Comparison of ENCODE assay signal across 14 cellular contexts in genomic region chr13:40776232-40776631, GRCh38. TPM values are rescaled to one million over a fixed set of nuclear protein-coding genes. Genes with fewer than 3 reads are reported as not detected.
A peak's percentile ranks its signal among the peaks of the same experiment; 100 is the strongest.
DNase-seq lines count a peak whose midpoint lies in the region; ATAC-seq and TF ChIP-seq lines count a peak whose summit lies in the region.
"Had no signal": no experiment of that assay in that cellular context is flagged by ENCODE, and none has a peak within 500 bp of the region (broad histone marks: within the 10 kb centered on the region; RNA-seq: fewer than 3 reads in every experiment).

No MANE protein-coding gene starts in this region.

- no peak overlapping the region for H3K4me3 Mint-ChIP-seq in activated T-helper 2 cell treated with anti-CD3 and anti-CD28 coated beads, Interferon-gamma antibody, Interleukin-2, Interleukin-4, amounts not matched to agents 10 μg/mL and 5 μg/mL and 100 μg/mL, durations not matched to agents 14 hours and 24 hours and 36 hours (ENCODE audit: low read depth)
- H3K4me3 Mint-ChIP-seq in neural progenitor cell: no peak overlapping the region
- H3K4me3 Mint-ChIP-seq: endodermal cell had no signal

- TF ChIP-seq CTCF in SK-N-SH (IDR thresholded peaks at IDR 0.05) (no peak), Loucy (conservative IDR thresholded peaks at IDR 0.05; ENCODE audit: low read length) (no peak), neutrophil (IDR thresholded peaks at IDR 0.05) (no peak), neural progenitor cell (IDR thresholded peaks at IDR 0.05) (no peak)

- no peak for DNase-seq in SK-N-SH
- DNase-seq in activated T-helper 2 cell treated with anti-CD3 and anti-CD28 coated beads, Interferon-gamma antibody, Interleukin-2, Interleukin-4, amounts not matched to agents 10 μg/mL and 5 μg/mL and 100 μg/mL, durations not matched to agents 14 hours and 24 hours and 36 hours (ENCODE audit: low spot score): no peak
- no peak for DNase-seq in neural progenitor cell (ENCODE audit: low spot score)
- no peak for DNase-seq in G401 (ENCODE audit: low spot score)
- DNase-seq: Calu3, endodermal cell, NCI-H524 treated with DMSO at 0.1 percent for 48 hours, Right ventricle myocardium superior had no signal

- no peak for TF ChIP-seq RAD21 in SK-N-SH (IDR thresholded peaks at IDR 0.05; ENCODE audit: low read length)

- in situ Hi-C loops in G401 (cut with HindIII; ENCODE audit: low sequenced_read_pairs): no loop called here

- H3K9me3 Mint-ChIP-seq in activated T-helper 2 cell treated with anti-CD3 and anti-CD28 coated beads, Interferon-gamma antibody, Interleukin-2, Interleukin-4, amounts not matched to agents 10 μg/mL and 5 μg/mL and 100 μg/mL, durations not matched to agents 14 hours and 24 hours and 36 hours: no peaks in the 10 kb centered on the region
- H3K9me3 Mint-ChIP-seq in neural progenitor cell: no peaks in the 10 kb centered on the region
- H3K9me3 Mint-ChIP-seq: endodermal cell had no signal

- peaks cover 15% of the 10 kb centered on the region for H3F3A ChIP-seq in SK-N-SH (replicated peaks; ENCODE audit: insufficient read depth)
- H3F3A ChIP-seq in Loucy (ENCODE audit: low read depth): no peaks in the 10 kb centered on the region
- H3F3A ChIP-seq in neural progenitor cell (ENCODE audit: low read depth): peaks cover 6% of the 10 kb centered on the region

- intact Hi-C loops in activated T-helper 2 cell treated with anti-CD3 and anti-CD28 coated beads, Interferon-gamma antibody, Interleukin-2, Interleukin-4, amounts not matched to agents 10 μg/mL and 5 μg/mL and 100 μg/mL, durations not matched to agents 14 hours and 24 hours and 36 hours (cut with micrococcal nuclease): loop anchor here (2.0 to 10.0 kb wide), 8 partner anchors 145 to 1741 kb away; partner anchors contain the start of genes ELF1, NHLRC3, PROSER1 and RGCC

- H2AFZ ChIP-seq in SK-N-SH (ENCODE audit: low read depth) (peak overlapping the region; percentile 94), Loucy (ENCODE audit: low read length) (peak overlapping the region; percentile 77; the same call in 1 of the 2 replicates), neural progenitor cell (replicated peaks) (no peak overlapping the region)

- POLR2A ChIA-PET in SK-N-SH (lab: Yijun Ruan, JAX): no interaction called here

- H3K4me1 Mint-ChIP-seq in activated T-helper 2 cell treated with anti-CD3 and anti-CD28 coated beads, Interferon-gamma antibody, Interleukin-2, Interleukin-4, amounts not matched to agents 10 μg/mL and 5 μg/mL and 100 μg/mL, durations not matched to agents 14 hours and 24 hours and 36 hours (ENCODE audit: low read depth): peaks cover 35% of the 10 kb centered on the region
- H3K4me1 Mint-ChIP-seq in neural progenitor cell: peaks cover 2% of the 10 kb centered on the region

- TF ChIP-seq EP300 in SK-N-SH (IDR thresholded peaks at IDR 0.05; ENCODE audit: borderline replicate concordance in 1 of 2, low read depth in 1 of 2, low read length in 1 of 2): no peak

- H3K4me1 ChIP-seq in SK-N-SH (ENCODE audit: control insufficient read depth in 1 of 2, insufficient read depth in 2 of 2, low read depth in 1 of 2, low read length in 1 of 2) (peaks cover 3 to 8% of the 10 kb centered on the region in 2 experiments; a peak in 1 of 4 replicates), Loucy (ENCODE audit: insufficient read depth, low read length, poor library complexity, severe bottlenecking) (peaks cover 11% of the 10 kb centered on the region), neutrophil (ENCODE audit: control insufficient read depth in 1 of 2, insufficient read depth in 1 of 2, low read depth in 1 of 2, low read length in 1 of 2) (peaks cover 17 to 23% of the 10 kb centered on the region in 2 experiments), neural progenitor cell (no peaks in the 10 kb centered on the region)
- H3K4me1 ChIP-seq: breast epithelium had no signal

- H3K9me2 ChIP-seq in SK-N-SH: no peaks in the 10 kb centered on the region
- no peaks in the 10 kb centered on the region for H3K9me2 ChIP-seq in Loucy (replicated peaks; ENCODE audit: low read depth, low read length)

- no peaks in the 10 kb centered on the region for H3K9me3 ChIP-seq in SK-N-SH
- H3K9me3 ChIP-seq in Loucy (ENCODE audit: insufficient read depth, low read depth, low read length): no peaks in the 10 kb centered on the region
- H3K9me3 ChIP-seq in neutrophil: no peaks in the 10 kb centered on the region
- no peaks in the 10 kb centered on the region for H3K9me3 ChIP-seq in neural progenitor cell (ENCODE audit: low read depth)
- H3K9me3 ChIP-seq: breast epithelium had no signal

- H3K79me2 ChIP-seq in SK-N-SH (ENCODE audit: insufficient read depth) (no peaks in the 10 kb centered on the region), Loucy (ENCODE audit: insufficient read depth, low read length) (no peaks in the 10 kb centered on the region), neural progenitor cell (ENCODE audit: low read depth) (no peaks in the 10 kb centered on the region)

- H4K20me1 ChIP-seq in SK-N-SH (ENCODE audit: insufficient read depth): no peaks in the 10 kb centered on the region
- no peaks in the 10 kb centered on the region for H4K20me1 ChIP-seq in Loucy (ENCODE audit: insufficient read depth, low read length, poor library complexity, severe bottlenecking)
- H4K20me1 ChIP-seq in neural progenitor cell (ENCODE audit: low read depth): no peaks in the 10 kb centered on the region

- no peaks in the 10 kb centered on the region for H3K27me3 Mint-ChIP-seq in activated T-helper 2 cell treated with anti-CD3 and anti-CD28 coated beads, Interferon-gamma antibody, Interleukin-2, Interleukin-4, amounts not matched to agents 10 μg/mL and 5 μg/mL and 100 μg/mL, durations not matched to agents 14 hours and 24 hours and 36 hours (ENCODE audit: low read depth)
- peaks cover 2% of the 10 kb centered on the region for H3K27me3 Mint-ChIP-seq in neural progenitor cell (ENCODE audit: insufficient read depth, low read depth)

- H3K4me3 ChIP-seq in SK-N-SH (ENCODE audit: low read depth in 2 of 2, low read length in 1 of 2): no peak overlapping the region
- peak overlapping the region; percentile 69 for H3K4me3 ChIP-seq in Loucy (ENCODE audit: low read length, poor library complexity, severe bottlenecking)
- H3K4me3 ChIP-seq in neutrophil (ENCODE audit: low read depth in 1 of 2, low read length in 1 of 2): peak overlapping the region; percentile 36 to 48
- H3K4me3 ChIP-seq in neural progenitor cell: no peak overlapping the region
- H3K4me3 ChIP-seq: breast epithelium had no signal

- ATAC-seq in SK-N-SH treated with all-trans-retinoic acid at 6 μM for 48 hours: no peak
- no peak for ATAC-seq in HG02852 (IDR thresholded peaks at IDR 0.05; ENCODE audit: unreplicated experiment)

- H3K4me2 ChIP-seq in SK-N-SH: peak overlapping the region; percentile 61; the same call in 1 of the 2 replicates
- peak overlapping the region; percentile 71 for H3K4me2 ChIP-seq in Loucy (ENCODE audit: low read depth, low read length, poor library complexity, severe bottlenecking)
- H3K4me2 ChIP-seq in neural progenitor cell: no peak overlapping the region

- CTCF ChIA-PET in SK-N-SH (lab: Yijun Ruan, JAX): interaction anchor here (1.0 to 7.2 kb wide), 7 partner anchors 9 to 232 kb away, joined by 3 to 60 read pairs (median 4); no protein-coding TSS in a partner anchor

- H3K27me3 ChIP-seq in SK-N-SH (ENCODE audit: insufficient read depth) (no peaks in the 10 kb centered on the region), Loucy (ENCODE audit: insufficient read depth, low read length, poor library complexity, severe bottlenecking) (no peaks in the 10 kb centered on the region), neutrophil (no peaks in the 10 kb centered on the region), neural progenitor cell (no peaks in the 10 kb centered on the region)
- H3K27me3 ChIP-seq: breast epithelium had no signal

- 73% methylated on average over 7 of the region's 7 CpGs for WGBS in SK-N-SH (ENCODE audit: low lambda C conversion rate)

- peaks cover under 1% of the 10 kb centered on the region for H3K36me3 Mint-ChIP-seq in activated T-helper 2 cell treated with anti-CD3 and anti-CD28 coated beads, Interferon-gamma antibody, Interleukin-2, Interleukin-4, amounts not matched to agents 10 μg/mL and 5 μg/mL and 100 μg/mL, durations not matched to agents 14 hours and 24 hours and 36 hours (ENCODE audit: low read depth)
- no peaks in the 10 kb centered on the region for H3K36me3 Mint-ChIP-seq in neural progenitor cell

- H3K9ac ChIP-seq in SK-N-SH: no peak overlapping the region
- peak overlapping the region; percentile 14 for H3K9ac ChIP-seq in Loucy (ENCODE audit: low read depth, low read length, poor library complexity, severe bottlenecking)
- no peak overlapping the region for H3K9ac ChIP-seq in neural progenitor cell

- H3K27ac Mint-ChIP-seq in activated T-helper 2 cell treated with anti-CD3 and anti-CD28 coated beads, Interferon-gamma antibody, Interleukin-2, Interleukin-4, amounts not matched to agents 10 μg/mL and 5 μg/mL and 100 μg/mL, durations not matched to agents 14 hours and 24 hours and 36 hours: peak overlapping the region; percentile 99
- no peak overlapping the region for H3K27ac Mint-ChIP-seq in neural progenitor cell
- H3K27ac Mint-ChIP-seq: endodermal cell had no signal

- peak overlapping the region in 1 of 2 experiments; percentile 63; a peak in 2 of 4 replicates for H3K27ac ChIP-seq in SK-N-SH (ENCODE audit: low read depth in 2 of 2, low read length in 1 of 2)
- H3K27ac ChIP-seq in neutrophil: peak overlapping the region; percentile 76
- no peak overlapping the region for H3K27ac ChIP-seq in neural progenitor cell
- H3K27ac ChIP-seq: 22Rv1 had no signal

- no peaks in the 10 kb centered on the region for H3K36me3 ChIP-seq in SK-N-SH (replicated peaks in 1 of 2; ENCODE audit: control insufficient read depth in 1 of 2, insufficient read depth in 2 of 2, low read length in 1 of 2)
- no peaks in the 10 kb centered on the region for H3K36me3 ChIP-seq in Loucy (ENCODE audit: insufficient read depth, low read length)
- H3K36me3 ChIP-seq in neutrophil: no peaks in the 10 kb centered on the region
- H3K36me3 ChIP-seq in neural progenitor cell: no peaks in the 10 kb centered on the region
- H3K36me3 ChIP-seq: breast epithelium had no signal

RNA-seq across cellular contexts. Expression of gene MRPS31, which starts 5.2 kb away (rescaled TPM):
- polyA plus RNA-seq in SK-N-SH (2012; rRNA removed): 13.3 and 16.1 TPM in 2 replicates
- polyA plus RNA-seq in SK-N-SH (2012; cell fraction: cytosol; rRNA removed): 18.2 and 23.3 TPM in 2 replicates
- 10.5 and 16.4 TPM in 2 replicates for polyA plus RNA-seq in SK-N-SH (2012; cell fraction: nucleus; rRNA removed)
- 42.9 and 43.1 TPM in 2 replicates for total RNA-seq in activated T-helper 2 cell treated with anti-CD3 and anti-CD28 coated beads, Interferon-gamma antibody, Interleukin-2, Interleukin-4, amounts not matched to agents 10 μg/mL and 5 μg/mL and 100 μg/mL, durations not matched to agents 14 hours and 24 hours and 36 hours
- total RNA-seq in neural progenitor cell (ENCODE audit: low replicate concordance): 29.4 and 61.5 TPM in 2 replicates
- 20.3 and 42.3 TPM in 2 replicates for total RNA-seq in G401 (2014; rRNA removed; shearing (Covaris generic))

RNA-seq across cellular contexts. Expression of gene SLC25A15, which starts 13.2 kb away (rescaled TPM):
- 15.2 TPM in 2 replicates for polyA plus RNA-seq in SK-N-SH (2012; rRNA removed)
- polyA plus RNA-seq in SK-N-SH (2012; cell fraction: cytosol; rRNA removed): 13.7 and 16.3 TPM in 2 replicates
- polyA plus RNA-seq in SK-N-SH (2012; cell fraction: nucleus; rRNA removed): 8.1 and 8.7 TPM in 2 replicates
- total RNA-seq in activated T-helper 2 cell treated with anti-CD3 and anti-CD28 coated beads, Interferon-gamma antibody, Interleukin-2, Interleukin-4, amounts not matched to agents 10 μg/mL and 5 μg/mL and 100 μg/mL, durations not matched to agents 14 hours and 24 hours and 36 hours: 21.8 and 24.1 TPM in 2 replicates
- 33.7 and 44.2 TPM in 2 replicates for total RNA-seq in neural progenitor cell (ENCODE audit: low replicate concordance)
- 66.5 and 75.0 TPM in 2 replicates for total RNA-seq in G401 (2014; rRNA removed; shearing (Covaris generic))

Comparison
In these comparisons a context has a peak if more than half of its experiments do, and no peak if none do; other contexts are left out.
1. H3K4me3 ChIP-seq: peak in Loucy (single experiment) and neutrophil (2 of 2); none in SK-N-SH (0 of 2) and neural progenitor cell (single experiment).